1 cellular context compared by ENCODE assay signal in the genomic region with DNA sequence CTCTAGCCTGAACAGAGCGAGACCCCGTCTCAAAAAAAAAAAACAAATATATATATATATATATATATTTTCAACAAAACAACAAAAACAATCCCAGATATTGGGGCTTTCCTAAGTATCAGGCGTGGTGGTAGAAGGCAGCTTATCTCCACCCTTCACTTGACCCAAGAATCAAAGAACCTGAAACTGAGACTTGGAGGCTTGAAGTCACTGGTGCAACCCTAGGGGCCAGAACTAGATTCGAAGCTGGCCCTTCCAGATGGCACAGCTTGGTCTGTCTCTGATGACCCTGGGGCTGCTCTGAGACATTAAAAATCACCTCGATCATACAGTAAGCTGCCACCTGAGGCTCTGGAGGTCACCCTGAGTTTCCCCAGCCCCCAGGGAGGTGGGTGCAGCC.
TF ChIP-seq lines count a peak whose summit lies in the region.

No MANE protein-coding gene starts in this region.

TF ChIP-seq in GM12878, 131 proteins besides CTCF, POLR2A, EP300 and RAD21 (continued from another document):
- TF ChIP-seq, protein P1, sequence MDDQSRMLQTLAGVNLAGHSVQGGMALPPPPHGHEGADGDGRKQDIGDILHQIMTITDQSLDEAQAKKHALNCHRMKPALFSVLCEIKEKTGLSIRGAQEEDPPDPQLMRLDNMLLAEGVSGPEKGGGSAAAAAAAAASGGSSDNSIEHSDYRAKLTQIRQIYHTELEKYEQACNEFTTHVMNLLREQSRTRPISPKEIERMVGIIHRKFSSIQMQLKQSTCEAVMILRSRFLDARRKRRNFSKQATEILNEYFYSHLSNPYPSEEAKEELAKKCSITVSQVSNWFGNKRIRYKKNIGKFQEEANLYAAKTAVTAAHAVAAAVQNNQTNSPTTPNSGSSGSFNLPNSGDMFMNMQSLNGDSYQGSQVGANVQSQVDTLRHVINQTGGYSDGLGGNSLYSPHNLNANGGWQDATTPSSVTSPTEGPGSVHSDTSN (IDR thresholded peaks at IDR 0.05; ENCODE audit: insufficient replicate concordance, low read depth, low read length): no peak
- 0 out of 2 replicates have a peak, but pooled peaks have one; percentile 46 for TF ChIP-seq NR2F1 (conservative IDR thresholded peaks at IDR 0.05)
